Comparison of ENCODE assay signal across 8 cellular contexts in genomic region chr3:187739561-187740445, GRCh38. TPM values are rescaled to one million over a fixed set of nuclear protein-coding genes. Genes with fewer than 3 reads are reported as not detected.
A peak's percentile ranks its signal among the peaks of the same experiment; 100 is the strongest.
DNase-seq lines count a peak whose midpoint lies in the region; TF ChIP-seq lines count a peak whose summit lies in the region.

No MANE protein-coding gene starts in this region.

- no peak overlapping the region for H2AK5ac ChIP-seq in neuronal stem cell (ENCODE audit: low read depth, low read length)

- H3K14ac ChIP-seq in neuronal stem cell (ENCODE audit: low read length) = no peak overlapping the region

- no peaks in the 10 kb centered on the region for H3K36me3 Mint-ChIP-seq in activated naive CD4-positive, alpha-beta T cell treated with anti-CD3 and anti-CD28 coated beads, Interleukin-2, amount 50 U/mL, for 24 hours

- no peak for TF ChIP-seq POLR2A in testis (IDR thresholded peaks at IDR 0.05)

- POLR2A ChIA-PET in RWPE1 (lab: Yijun Ruan, JAX; ENCODE audit: low non-redundant PET) = no interaction called here

- no peak overlapping the region for H3K4ac ChIP-seq in neuronal stem cell (ENCODE audit: low read length)

- CTCF ChIA-PET in RWPE1 (lab: Yijun Ruan, JAX) = interaction anchor here (0.5 to 3.9 kb wide), 46 partner anchors 9 to 1635 kb away, joined by 3 to 87 read pairs (median 4); no protein-coding TSS in a partner anchor

- H3K36me3 ChIP-seq in neuronal stem cell (replicated peaks in 1 of 2; ENCODE audit: control insufficient read depth in 2 of 2, insufficient read depth in 2 of 2, low read length in 2 of 2) (no peaks in the 10 kb centered on the region), testis (ENCODE audit: low read depth, missing control alignments) (no peaks in the 10 kb centered on the region)

- TF ChIP-seq CTCF in RWPE1 (conservative IDR thresholded peaks at IDR 0.05; ENCODE audit: low read depth) (peak; percentile 97), testis (IDR thresholded peaks at IDR 0.05) (peak; percentile 96 to 98 (median 97))

- intact Hi-C loops in testis (cut with DNase I; ENCODE audit: low total_unique reads) = loop anchor here (2.0 to 10.0 kb wide), 5 partner anchors 312 to 1405 kb away; no protein-coding TSS in a partner anchor

- no peak overlapping the region for H2BK12ac ChIP-seq in neuronal stem cell (ENCODE audit: low read length)

- H4K91ac ChIP-seq in neuronal stem cell (ENCODE audit: low read depth, low read length, poor library complexity) = no peak overlapping the region

- H3K4me1 Mint-ChIP-seq in activated naive CD4-positive, alpha-beta T cell treated with anti-CD3 and anti-CD28 coated beads, Interleukin-2, amount 50 U/mL, for 24 hours = peaks cover 51% of the 10 kb centered on the region

- peak overlapping the region; percentile 98 for H3K27ac Mint-ChIP-seq in activated naive CD4-positive, alpha-beta T cell treated with anti-CD3 and anti-CD28 coated beads, Interleukin-2, amount 50 U/mL, for 24 hours

- H3K4me3 Mint-ChIP-seq in activated naive CD4-positive, alpha-beta T cell treated with anti-CD3 and anti-CD28 coated beads, Interleukin-2, amount 50 U/mL, for 24 hours = peak overlapping the region; percentile 99

- peak overlapping the region; percentile 74 for H3K18ac ChIP-seq in neuronal stem cell (ENCODE audit: low read length)

- H3K79me1 ChIP-seq in neuronal stem cell (ENCODE audit: low read depth, low read length) = no peaks in the 10 kb centered on the region

- H2BK15ac ChIP-seq in neuronal stem cell (ENCODE audit: low read length) = no peak overlapping the region

- H3K27ac ChIP-seq in RWPE1 (peak overlapping the region; percentile 97), neuronal stem cell (replicated peaks; ENCODE audit: low read length) (no peak overlapping the region), testis (peak overlapping the region; percentile 97)

- H3K23ac ChIP-seq in neuronal stem cell (ENCODE audit: low read depth, low read length, poor library complexity) = peak overlapping the region; percentile 21

- WGBS in neuronal stem cell (ENCODE audit: extremely low coverage in 2 of 2, insufficient read length in 2 of 2, insufficient replicate concordance in 1 of 2), 2 donors = no CpG with 5 or more reads among the region's 58 CpGs
- WGBS in testis, 2 donors = 0% methylated on average over 47 to 48 of the region's 58 CpGs

- no peaks in the 10 kb centered on the region for H3K9me3 Mint-ChIP-seq in activated naive CD4-positive, alpha-beta T cell treated with anti-CD3 and anti-CD28 coated beads, Interleukin-2, amount 50 U/mL, for 24 hours

- H3K27me3 ChIP-seq in neuronal stem cell (ENCODE audit: control insufficient read depth in 3 of 3, insufficient read depth in 3 of 3, low read depth in 1 of 3, low read length in 3 of 3) (peaks cover 0 to 8% (median 0%) of the 10 kb centered on the region in 3 experiments), testis (no peaks in the 10 kb centered on the region)

- peak; percentile 71 for DNase-seq in NCI-H82 (lab: John Stamatoyannopoulos, UW)
- DNase-seq in NCI-H82 treated with DMSO at 0.1 percent for 48 hours (lab: John Stamatoyannopoulos, UW; ENCODE audit: unreplicated experiment) = no peak
- DNase-seq in HT1080 (ENCODE audit: low read depth) = peak; percentile 88
- DNase-seq in RWPE1 (ENCODE audit: low spot score) = peak; percentile 73
- peak; percentile 84 for DNase-seq in germinal center (ENCODE audit: low spot score)
- peak; percentile 83 for DNase-seq in neuronal stem cell (ENCODE audit: low spot score)
- DNase-seq in testis = peak; percentile 87

- no peak overlapping the region for H4K8ac ChIP-seq in neuronal stem cell (ENCODE audit: low read depth, low read length)

- H3K27me3 Mint-ChIP-seq in activated naive CD4-positive, alpha-beta T cell treated with anti-CD3 and anti-CD28 coated beads, Interleukin-2, amount 50 U/mL, for 24 hours = no peaks in the 10 kb centered on the region

- H3K9ac ChIP-seq in neuronal stem cell (ENCODE audit: low read depth, low read length, poor library complexity) = peak overlapping the region; percentile 65

- H2BK5ac ChIP-seq in neuronal stem cell (ENCODE audit: low read length) = no peak overlapping the region

- peak overlapping the region; percentile 54 to 62 for H3K4me3 ChIP-seq in neuronal stem cell (ENCODE audit: low read length in 2 of 2)
- peak overlapping the region; percentile 78 to 87 for H3K4me3 ChIP-seq in testis

- H2AFZ ChIP-seq in neuronal stem cell (ENCODE audit: low read length) = peak overlapping the region; percentile 81

- H3K4me2 ChIP-seq in neuronal stem cell (ENCODE audit: insufficient read depth, low read length, poor library complexity, severe bottlenecking) = peak overlapping the region; percentile 96

- peaks cover 11 to 14% of the 10 kb centered on the region in 2 donors for H3K4me1 ChIP-seq in neuronal stem cell (ENCODE audit: control insufficient read depth in 2 of 2, insufficient read depth in 1 of 2, low read depth in 1 of 2, low read length in 2 of 2)
- peaks cover 31% of the 10 kb centered on the region for H3K4me1 ChIP-seq in testis

- H3K9me3 ChIP-seq in neuronal stem cell (replicated peaks in 1 of 2; ENCODE audit: control insufficient read depth in 2 of 2, insufficient read depth in 1 of 2, low read depth in 1 of 2, low read length in 2 of 2) = no peaks in the 10 kb centered on the region
- H3K9me3 ChIP-seq in testis = no peaks in the 10 kb centered on the region

- no peak overlapping the region for H2BK120ac ChIP-seq in neuronal stem cell (ENCODE audit: low read depth, low read length)

RNA-seq across cellular contexts. Expression of gene BCL6, which starts 5.5 kb away (rescaled TPM):
- 7.0 and 10.4 TPM in 2 replicates for total RNA-seq in HT1080 (2014; rRNA removed; shearing (Covaris generic))
- polyA plus RNA-seq in HT1080 (2015; cell fraction: cytosol; rRNA removed) = 10.8 and 11.7 TPM in 2 replicates
- polyA plus RNA-seq in HT1080 (2015; cell fraction: nucleus; rRNA removed) = 35.8 and 39.4 TPM in 2 replicates
- polyA plus RNA-seq in neuronal stem cell (2013, experiment 1 of 2) = 12.1 TPM
- polyA plus RNA-seq in neuronal stem cell (2013, experiment 2 of 2) = 12.1 TPM
- total RNA-seq in testis = 10 to 100 TPM; 74.0 to 86.6 TPM
- 34.5 TPM for polyA plus RNA-seq in testis (ENCODE audit: insufficient read depth, low read depth, low replicate concordance)

RNA-seq across cellular contexts. Expression of gene RTP2, which starts 37.4 kb away (rescaled TPM):
- total RNA-seq in HT1080 (2014; rRNA removed; shearing (Covaris generic)) = 0.27 TPM in 1 of 2 replicates, not detected in the other
- not detected in 2 replicates for polyA plus RNA-seq in HT1080 (2015; cell fraction: cytosol; rRNA removed)
- polyA plus RNA-seq in HT1080 (2015; cell fraction: nucleus; rRNA removed) = not detected in 2 replicates
- polyA plus RNA-seq in neuronal stem cell (2013, experiment 1 of 2) = not detected
- not detected for polyA plus RNA-seq in neuronal stem cell (2013, experiment 2 of 2)
- under 1 TPM; 0.37 to 0.71 TPM for total RNA-seq in testis
- polyA plus RNA-seq in testis (ENCODE audit: insufficient read depth, low read depth, low replicate concordance) = 0.79 TPM
